In genomic region chr4:156188596-156188995, GRCh38 we compare ENCODE assay signal across 18 cellular contexts.
"Had no signal": no experiment of that assay in that cellular context is flagged by ENCODE, and none has a peak within 500 bp of the region (broad histone marks: within the 10 kb centered on the region; RNA-seq: fewer than 3 reads in every experiment).

No MANE protein-coding gene starts in this region.

- ATAC-seq: activated CD4-positive, CD25-positive, alpha-beta regulatory T cell treated with anti-CD3 and anti-CD28 coated beads, Interleukin-2, amount 50 U/mL, for 24 hours; activated CD8-positive, alpha-beta T cell treated with anti-CD3 and anti-CD28 coated beads, Interleukin-2, amount 10 ng/mL, durations not matched to agents 7 days and 5 days had no signal

- H3K4me3 ChIP-seq: MG63, Peyer's patch had no signal

- DNase-seq: activated CD4-positive, alpha-beta T cell treated with anti-CD3 and anti-CD28 coated beads for 48 hours; activated CD4-positive, alpha-beta T cell treated with anti-CD3 and anti-CD28 coated beads, Interleukin-2, amount 50 U/mL, for 4 hours; activated CD8-positive, alpha-beta memory T cell treated with anti-CD3 and anti-CD28 coated beads, Interleukin-2, amount 50 U/mL, for 48 hours; activated CD8-positive, alpha-beta T cell treated with anti-CD3 and anti-CD28 coated beads, Interleukin-2, amount 10 ng/mL, durations not matched to agents 7 days and 5 days; activated effector memory CD4-positive, alpha-beta T cell treated with Interleukin-2 at 50 U/mL for 16 hours; activated naive CD4-positive, alpha-beta T cell; activated T-cell treated with anti-CD3 and anti-CD28 coated beads, Interleukin-2, amount 50 U/mL, for 1 hour; amygdala; MG63; NCI-H1105; NCI-H1436; NCI-H1694 treated with DMSO at 0.1 percent for 48 hours; NCI-H2029 treated with DMSO at 0.1 percent for 48 hours; NCI-H510A treated with DMSO at 0.1 percent for 48 hours; NCI-H69; Peyer's patch; Right ventricle myocardium superior had no signal
